In the genomic region with DNA sequence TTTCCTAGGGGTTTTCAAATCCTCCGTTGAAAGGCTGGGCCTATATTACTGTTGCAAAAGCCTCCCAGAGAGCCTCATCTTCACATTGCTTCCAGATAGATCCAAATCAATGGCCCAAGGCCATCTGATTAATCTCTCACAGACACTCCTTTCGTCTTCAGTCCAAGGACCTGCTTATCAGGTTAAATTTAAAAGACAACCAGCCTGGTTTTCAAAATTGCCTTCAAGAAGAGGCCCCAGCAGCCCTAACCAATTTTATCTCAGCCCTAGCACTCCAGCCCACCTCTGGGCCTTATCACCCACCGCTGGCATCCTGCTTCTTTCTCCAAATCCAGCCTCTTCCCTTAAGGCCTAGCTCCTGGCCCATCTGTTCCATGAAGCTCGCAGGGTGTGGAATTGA, we compare ENCODE assay signal across 25 cellular contexts. TPM values are rescaled to one million over a fixed set of nuclear protein-coding genes. Genes with fewer than 3 reads are reported as not detected.
DNase-seq lines count a peak whose midpoint lies in the region; ATAC-seq and TF ChIP-seq lines count a peak whose summit lies in the region.
"Had no signal": no experiment of that assay in that cellular context is flagged by ENCODE, and none has a peak within 500 bp of the region (broad histone marks: within the 10 kb centered on the region; RNA-seq: fewer than 3 reads in every experiment).

No MANE protein-coding gene starts in this region.

- H3K9me3 ChIP-seq in BLaER1 (no peaks in the 10 kb centered on the region), DND-41 (ENCODE audit: insufficient read depth, low read length, severe bottlenecking) (no peaks in the 10 kb centered on the region)

- POLR2A ChIA-PET in activated CD4-positive, alpha-beta memory T cell treated with anti-CD3 and anti-CD28 coated beads, Interleukin-2, amount 10 ng/mL, durations not matched to agents 7 days and 5 days (lab: Charles Lee): interaction anchor here (0.9 kb wide), 1 partner anchor 83 kb away, joined by 3 read pairs; no protein-coding TSS in a partner anchor
- POLR2A ChIA-PET in MCF 10A (lab: Yijun Ruan, JAX): no interaction called here

- no peak overlapping the region for H3K9ac ChIP-seq in BLaER1
- H3K9ac ChIP-seq in DND-41 (ENCODE audit: low read depth, low read length): no peak overlapping the region

- H4K20me1 ChIP-seq in BLaER1 (no peaks in the 10 kb centered on the region; the same call in 1 of the 2 replicates), DND-41 (ENCODE audit: insufficient read depth, low read length) (no peaks in the 10 kb centered on the region)

- no peak overlapping the region for H3K4me3 Mint-ChIP-seq in activated CD4-positive, alpha-beta memory T cell treated with anti-CD3 and anti-CD28 coated beads, Interleukin-2, amount 10 ng/mL, durations not matched to agents 7 days and 5 days
- no peak overlapping the region for H3K4me3 Mint-ChIP-seq in MCF 10A (ENCODE audit: unreplicated experiment)
- H3K4me3 Mint-ChIP-seq: endodermal cell; stimulated activated memory B cell treated with anti-CD40 and anti-IgM and Interleukin-4, amounts not matched to agents 10 μg/mL and 1 μg/mL and 100 μg/mL, for 72 hours had no signal

- no peaks in the 10 kb centered on the region for H3K27me3 ChIP-seq in BLaER1
- H3K27me3 ChIP-seq in DND-41 (ENCODE audit: insufficient read depth, low read length, poor library complexity): no peaks in the 10 kb centered on the region

- H3K9me3 Mint-ChIP-seq in activated CD4-positive, alpha-beta memory T cell treated with anti-CD3 and anti-CD28 coated beads, Interleukin-2, amount 10 ng/mL, durations not matched to agents 7 days and 5 days: peaks cover 5% of the 10 kb centered on the region
- H3K9me3 Mint-ChIP-seq in MCF 10A (ENCODE audit: unreplicated experiment): no peaks in the 10 kb centered on the region
- H3K9me3 Mint-ChIP-seq: endodermal cell; stimulated activated memory B cell treated with anti-CD40 and anti-IgM and Interleukin-4, amounts not matched to agents 10 μg/mL and 1 μg/mL and 100 μg/mL, for 72 hours had no signal

- peaks cover 50% of the 10 kb centered on the region for H3K4me1 Mint-ChIP-seq in activated CD4-positive, alpha-beta memory T cell treated with anti-CD3 and anti-CD28 coated beads, Interleukin-2, amount 10 ng/mL, durations not matched to agents 7 days and 5 days
- peaks cover 8% of the 10 kb centered on the region for H3K4me1 Mint-ChIP-seq in MCF 10A (ENCODE audit: insufficient read depth, unreplicated experiment)

- BruUV-seq in MCF 10A (replicated peaks; lab: Mats Ljungman, UMichigan): no TSS peak

- H3K27ac ChIP-seq in BLaER1 (0 out of 2 replicates have a peak overlapping the region, but pooled peaks have one; percentile 8), DND-41 (ENCODE audit: low read length) (peak overlapping the region; percentile 25; the same call in 1 of the 2 replicates)
- H3K27ac ChIP-seq: coronary artery, VCaP had no signal

- peak overlapping the region; percentile 16 for H3K27ac Mint-ChIP-seq in activated CD4-positive, alpha-beta memory T cell treated with anti-CD3 and anti-CD28 coated beads, Interleukin-2, amount 10 ng/mL, durations not matched to agents 7 days and 5 days
- no peak overlapping the region for H3K27ac Mint-ChIP-seq in MCF 10A (ENCODE audit: low read depth, unreplicated experiment)
- H3K27ac Mint-ChIP-seq: endodermal cell had no signal

- no peak for TF ChIP-seq POLR2A in erythroblast (IDR thresholded peaks at IDR 0.05; ENCODE audit: low read length)

- TF ChIP-seq CTCF in DND-41 (IDR thresholded peaks at IDR 0.05; ENCODE audit: borderline replicate concordance, extremely low read depth, low read length, poor library complexity, severe bottlenecking): no peak
- no peak for TF ChIP-seq CTCF in MCF 10A (IDR thresholded peaks at IDR 0.05; ENCODE audit: unreplicated experiment)

- no peak for DNase-seq in DND-41
- DNase-seq in activated CD4-positive, alpha-beta memory T cell treated with anti-CD3 and anti-CD28 coated beads, Interleukin-2, amount 10 ng/mL, durations not matched to agents 7 days and 5 days: no peak
- peak; percentile 81 to 95 for DNase-seq in erythroblast (lab: John Stamatoyannopoulos, UW)
- DNase-seq in NCI-H510A (lab: John Stamatoyannopoulos, UW): no peak
- no peak for DNase-seq in NCI-H2196 (lab: John Stamatoyannopoulos, UW; ENCODE audit: unreplicated experiment)
- DNase-seq in MCF 10A (ENCODE audit: unreplicated experiment): no peak
- DNase-seq: activated CD8-positive, alpha-beta memory T cell treated with anti-CD3 and anti-CD28 coated beads for 24 hours; DMS79; endodermal cell; Kasumi-1; kidney glomerular epithelial cell; NCI-H187 treated with DMSO at 0.1 percent for 48 hours; NCI-H2227 treated with DMSO at 0.1 percent for 48 hours; occipital lobe; small intestine; stimulated activated CD4-positive, alpha-beta T cell treated with anti-CD3 and anti-CD28 coated beads, Interleukin-2, amount 100 ng/mL, for 24 hours; T-helper 1 cell had no signal

- H3K4me3 ChIP-seq in BLaER1 (no peak overlapping the region), DND-41 (ENCODE audit: low read depth in 1 of 2, low read length in 2 of 2) (no peak overlapping the region)
- H3K4me3 ChIP-seq: coronary artery, GM12878, lung had no signal

- H3K4me1 ChIP-seq in BLaER1 (0 out of 2 replicates have a peak, but pooled peaks cover 18% of the 10 kb centered on the region), DND-41 (ENCODE audit: insufficient read depth, low read length) (no peaks in the 10 kb centered on the region)

- ATAC-seq in DND-41 (ENCODE audit: insufficient read depth, low read depth): no peak
- no peak for ATAC-seq in esophagus mucosa
- ATAC-seq: GM12878; Right ventricle myocardium inferior; stimulated activated memory B cell treated with anti-CD40 and anti-IgM and Interleukin-4, amounts not matched to agents 10 μg/mL and 1 μg/mL and 100 μg/mL, for 72 hours had no signal

- CTCF ChIA-PET in activated CD4-positive, alpha-beta memory T cell treated with anti-CD3 and anti-CD28 coated beads, Interleukin-2, amount 10 ng/mL, durations not matched to agents 7 days and 5 days (lab: Charles Lee): interaction anchor here (1.1 kb wide), 2 partner anchors 18 to 85 kb away, joined by 4 read pairs; no protein-coding TSS in a partner anchor
- CTCF ChIA-PET in MCF 10A (lab: Yijun Ruan, JAX): no interaction called here

- H3K36me3 Mint-ChIP-seq in activated CD4-positive, alpha-beta memory T cell treated with anti-CD3 and anti-CD28 coated beads, Interleukin-2, amount 10 ng/mL, durations not matched to agents 7 days and 5 days (ENCODE audit: low read depth): peaks cover 24% of the 10 kb centered on the region
- peaks cover 17% of the 10 kb centered on the region for H3K36me3 Mint-ChIP-seq in MCF 10A (ENCODE audit: insufficient read depth, unreplicated experiment)

- H3K36me3 ChIP-seq in BLaER1 (peaks cover 55% of the 10 kb centered on the region), DND-41 (ENCODE audit: insufficient read depth, low read length) (no peaks in the 10 kb centered on the region; the same call in 1 of the 2 replicates)

- H3K27me3 Mint-ChIP-seq in activated CD4-positive, alpha-beta memory T cell treated with anti-CD3 and anti-CD28 coated beads, Interleukin-2, amount 10 ng/mL, durations not matched to agents 7 days and 5 days: no peaks in the 10 kb centered on the region
- H3K27me3 Mint-ChIP-seq in MCF 10A (ENCODE audit: insufficient read depth, unreplicated experiment): no peaks in the 10 kb centered on the region
- H3K27me3 Mint-ChIP-seq: stimulated activated memory B cell treated with anti-CD40 and anti-IgM and Interleukin-4, amounts not matched to agents 10 μg/mL and 1 μg/mL and 100 μg/mL, for 72 hours had no signal

- no peak overlapping the region for H3K4me2 ChIP-seq in BLaER1
- no peak overlapping the region for H3K4me2 ChIP-seq in DND-41 (ENCODE audit: insufficient read depth, low read length)

- no peak overlapping the region for H2AFZ ChIP-seq in DND-41 (ENCODE audit: low read depth, low read length)

- intact Hi-C loops in MCF 10A (cut with micrococcal nuclease): no loop called here

- peaks cover 15% of the 10 kb centered on the region; the same call in 1 of the 2 replicates for H3K79me2 ChIP-seq in DND-41 (ENCODE audit: insufficient read depth, low read length)

RNA-seq across cellular contexts. Expression of gene CCND3, which starts 15.5 kb away (rescaled TPM):
- total RNA-seq in activated CD4-positive, alpha-beta memory T cell treated with anti-CD3 and anti-CD28 coated beads, Interleukin-2, amount 10 ng/mL, durations not matched to agents 7 days and 5 days: 100 to 1,000 TPM; 456 to 464 TPM
- total RNA-seq in esophagus mucosa (32.2 TPM), MCF 10A (2022) (52.5 and 75.8 TPM in 2 replicates)

RNA-seq across cellular contexts. Expression of gene BYSL, which starts 35.8 kb away (rescaled TPM):
- total RNA-seq in activated CD4-positive, alpha-beta memory T cell treated with anti-CD3 and anti-CD28 coated beads, Interleukin-2, amount 10 ng/mL, durations not matched to agents 7 days and 5 days: 10 to 100 TPM; 23.9 to 24.8 TPM
- total RNA-seq in esophagus mucosa (16.2 TPM), MCF 10A (2022) (45.0 and 58.0 TPM in 2 replicates)

RNA-seq across cellular contexts. Expression of gene MED20, which starts 36.2 kb away (rescaled TPM):
- total RNA-seq in activated CD4-positive, alpha-beta memory T cell treated with anti-CD3 and anti-CD28 coated beads, Interleukin-2, amount 10 ng/mL, durations not matched to agents 7 days and 5 days: 10 to 100 TPM; 21.4 to 21.9 TPM
- total RNA-seq in esophagus mucosa (15.6 TPM), MCF 10A (2022) (27.6 and 29.2 TPM in 2 replicates)

Comparison
In these comparisons a context has a peak if more than half of its experiments do, and no peak if none do; other contexts are left out.
1. DNase-seq: peak in erythroblast (2 of 2); none in DND-41 (single experiment), activated CD4-positive, alpha-beta memory T cell treated with anti-CD3 and anti-CD28 coated beads, Interleukin-2, amount 10 ng/mL, durations not matched to agents 7 days and 5 days (single experiment), NCI-H510A (single experiment), NCI-H2196 (single experiment) and MCF 10A (single experiment).